8 cellular contexts compared by ENCODE assay signal in the genomic region with DNA sequence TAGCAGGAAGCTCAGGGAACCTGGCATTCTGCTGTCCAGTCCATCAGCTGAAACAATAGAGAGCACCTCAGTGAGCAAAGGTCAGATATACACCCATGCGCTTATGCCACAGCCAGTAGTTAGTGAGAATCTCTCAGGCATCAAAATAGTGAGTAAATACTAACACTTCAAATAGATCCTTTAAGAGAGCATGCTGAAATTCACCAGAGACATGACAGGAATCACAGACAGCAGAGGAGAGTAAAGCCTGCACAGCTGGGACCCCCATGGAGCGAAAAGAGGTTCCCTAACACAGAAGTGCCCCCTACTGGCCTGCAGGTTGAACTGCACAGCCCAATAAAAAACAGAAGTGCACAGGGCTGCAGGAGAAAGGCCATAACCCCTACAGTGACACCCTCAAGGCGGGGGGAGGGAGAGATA. TPM values are rescaled to one million over a fixed set of nuclear protein-coding genes. Genes with fewer than 3 reads are reported as not detected.
A peak's percentile ranks its signal among the peaks of the same experiment; 100 is the strongest.
DNase-seq lines count a peak whose midpoint lies in the region; ATAC-seq and TF ChIP-seq lines count a peak whose summit lies in the region.

No MANE protein-coding gene starts in this region.

- no peaks in the 10 kb centered on the region for H3K36me3 ChIP-seq in KMS-11 (ENCODE audit: insufficient read depth)
- no peaks in the 10 kb centered on the region for H3K36me3 ChIP-seq in kidney epithelial cell (ENCODE audit: control insufficient read depth, insufficient read depth, low read length)

- H3K27ac ChIP-seq in KMS-11, result no peak overlapping the region

- H3K27me3 ChIP-seq in KMS-11 (ENCODE audit: insufficient read depth, low read depth) (no peaks in the 10 kb centered on the region), kidney epithelial cell (ENCODE audit: control insufficient read depth, insufficient read depth, low read length) (peaks cover 7% of the 10 kb centered on the region)

- no peaks in the 10 kb centered on the region for H3K4me1 ChIP-seq in KMS-11 (ENCODE audit: low read depth, poor library complexity, severe bottlenecking)

- no peak overlapping the region for H2AFZ ChIP-seq in KMS-11 (ENCODE audit: low read depth)

- H3K4me3 ChIP-seq in KMS-11 (IDR thresholded peaks at IDR 0.05; ENCODE audit: insufficient read depth, low read depth, low read length) (no peak overlapping the region), kidney epithelial cell (ENCODE audit: low read depth, low read length) (no peak overlapping the region)

- TF ChIP-seq CTCF in KMS-11 (conservative IDR thresholded peaks at IDR 0.05; ENCODE audit: low read depth, low read length) (peak; percentile 75), kidney epithelial cell (IDR thresholded peaks at IDR 0.05; ENCODE audit: insufficient read depth, low read length, poor library complexity, severe bottlenecking) (peak; percentile 66)

- no peak overlapping the region; the same call in 1 of the 2 replicates for H3K4me2 ChIP-seq in KMS-11

- H4K20me1 ChIP-seq in KMS-11 (ENCODE audit: insufficient read depth), result no peaks in the 10 kb centered on the region

- H3K79me2 ChIP-seq in KMS-11 (ENCODE audit: insufficient read depth, low read depth), result no peaks in the 10 kb centered on the region

- DNase-seq in EH (ENCODE audit: low read depth), result peak; percentile 14
- peak; percentile 24 to 35 for DNase-seq in activated T-cell treated with anti-CD3 and anti-CD28 coated beads, Interleukin-2, amount 50 U/mL, for 48 hours
- no peak for DNase-seq in kidney epithelial cell (ENCODE audit: low read depth)
- no peak for DNase-seq in SHP77 treated with DMSO at 0.1 percent for 48 hours (lab: John Stamatoyannopoulos, UW)
- DNase-seq in NCI-H226, result no peak
- no peak for DNase-seq in epidermal melanocyte (ENCODE audit: insufficient read length, low spot score)

- no peak overlapping the region for H3K9ac ChIP-seq in KMS-11

- no peak for ATAC-seq in GM21381 (IDR thresholded peaks at IDR 0.05; ENCODE audit: unreplicated experiment)

RNA-seq across cellular contexts. Expression of a gene that starts 57.6 kb away (rescaled TPM):
- total RNA-seq in kidney epithelial cell, result not detected in 2 replicates

Comparison
In these comparisons a context has a peak if more than half of its experiments do, and no peak if none do; other contexts are left out.
1. DNase-seq: peak in EH (single experiment) and activated T-cell treated with anti-CD3 and anti-CD28 coated beads, Interleukin-2, amount 50 U/mL, for 48 hours (2 of 2); none in kidney epithelial cell (single experiment), SHP77 treated with DMSO at 0.1 percent for 48 hours (single experiment), NCI-H226 (single experiment) and epidermal melanocyte (single experiment).